1 cellular context compared by ENCODE assay signal in the genomic region with DNA sequence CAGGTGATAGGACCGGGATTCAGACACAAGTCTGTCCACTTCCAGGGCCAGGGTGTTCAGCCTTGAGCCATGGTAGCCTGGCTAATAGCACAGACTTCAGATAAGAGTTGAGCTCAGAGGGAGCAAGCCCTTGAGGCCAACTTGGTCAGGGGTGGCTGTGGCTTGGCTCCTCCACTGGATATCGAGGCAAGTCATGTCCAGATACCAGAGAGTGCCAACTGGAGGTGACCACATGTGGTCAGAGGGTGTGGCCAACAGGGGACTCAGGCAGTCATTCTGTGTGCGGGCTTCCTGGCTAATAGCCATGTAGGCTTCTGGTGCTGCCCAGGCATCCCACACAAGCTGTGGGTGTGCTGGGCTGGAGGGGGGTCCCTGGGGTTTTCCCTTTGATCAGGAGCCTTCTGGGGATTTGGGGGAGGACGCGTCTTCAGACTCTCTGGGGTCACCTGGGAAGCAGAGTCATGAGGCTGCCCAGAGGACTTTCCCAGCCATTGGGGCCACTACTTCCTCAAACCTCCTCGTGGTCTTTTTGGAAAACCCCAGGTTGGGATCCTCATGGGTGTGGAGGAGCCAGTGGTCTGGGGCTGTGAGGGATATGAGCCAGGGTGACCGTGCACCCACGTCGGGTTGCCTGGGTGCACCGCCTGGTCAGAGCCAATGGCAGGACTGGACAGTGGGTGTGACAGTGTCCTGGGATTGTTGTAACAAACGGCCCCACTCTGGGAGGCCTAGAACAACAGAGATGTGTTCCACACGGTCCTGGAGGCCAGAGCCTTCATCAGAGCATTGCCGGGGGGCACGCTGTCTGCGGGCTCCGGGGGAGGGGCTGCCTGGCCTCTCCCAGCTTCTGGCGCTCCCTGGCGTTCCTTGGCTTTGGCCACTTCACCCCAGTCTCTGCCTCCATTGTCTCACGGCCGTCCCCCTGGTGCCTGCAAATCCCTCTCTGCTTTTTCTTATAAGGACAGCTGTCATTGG.
TF ChIP-seq lines count a peak whose summit lies in the region.

No MANE protein-coding gene starts in this region.

TF ChIP-seq in GM12878, 131 proteins besides CTCF, POLR2A, EP300 and RAD21:
- TF ChIP-seq CREM (IDR thresholded peaks at IDR 0.05; ENCODE audit: low read depth) (no peak), FOS (IDR thresholded peaks at IDR 0.05; ENCODE audit: borderline replicate concordance, extremely low read depth, insufficient read length) (no peak), NFIC (IDR thresholded peaks at IDR 0.05; ENCODE audit: low read depth, low read length) (peak; percentile 21; the same call in 1 of the 2 replicates), RUNX3 (IDR thresholded peaks at IDR 0.05; ENCODE audit: low read length) (peak; percentile 43), IKZF1 (conservative IDR thresholded peaks at IDR 0.05) (peak; percentile 57), IKZF2 (IDR thresholded peaks at IDR 0.05) (peak; percentile 19 to 50; a peak in 2 of 4 replicates)
- TF ChIP-seq, protein P1, sequence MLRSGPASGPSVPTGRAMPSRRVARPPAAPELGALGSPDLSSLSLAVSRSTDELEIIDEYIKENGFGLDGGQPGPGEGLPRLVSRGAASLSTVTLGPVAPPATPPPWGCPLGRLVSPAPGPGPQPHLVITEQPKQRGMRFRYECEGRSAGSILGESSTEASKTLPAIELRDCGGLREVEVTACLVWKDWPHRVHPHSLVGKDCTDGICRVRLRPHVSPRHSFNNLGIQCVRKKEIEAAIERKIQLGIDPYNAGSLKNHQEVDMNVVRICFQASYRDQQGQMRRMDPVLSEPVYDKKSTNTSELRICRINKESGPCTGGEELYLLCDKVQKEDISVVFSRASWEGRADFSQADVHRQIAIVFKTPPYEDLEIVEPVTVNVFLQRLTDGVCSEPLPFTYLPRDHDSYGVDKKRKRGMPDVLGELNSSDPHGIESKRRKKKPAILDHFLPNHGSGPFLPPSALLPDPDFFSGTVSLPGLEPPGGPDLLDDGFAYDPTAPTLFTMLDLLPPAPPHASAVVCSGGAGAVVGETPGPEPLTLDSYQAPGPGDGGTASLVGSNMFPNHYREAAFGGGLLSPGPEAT (IDR thresholded peaks at IDR 0.05; ENCODE audit: low read depth) = 0 out of 2 replicates have a peak, but pooled peaks have one; percentile 16
